ENCODE assay signal across 18 cellular contexts in genomic region chr6:16055852-16056251, GRCh38.
"Had no signal": no experiment of that assay in that cellular context is flagged by ENCODE, and none has a peak within 500 bp of the region (broad histone marks: within the 10 kb centered on the region; RNA-seq: fewer than 3 reads in every experiment).

No MANE protein-coding gene starts in this region.

- H3K27me3 ChIP-seq: cardiac muscle cell, esophagus squamous epithelium, heart left ventricle, suprapubic skin, upper lobe of left lung had no signal

- H3K27me3 Mint-ChIP-seq: activated naive CD8-positive, alpha-beta T cell treated with anti-CD3 and anti-CD28 coated beads, Interleukin-2, amount 50 U/mL, for 24 hours had no signal

- H3K4me3 ChIP-seq: cardiac muscle cell, esophagus squamous epithelium, heart left ventricle, left ventricle myocardium inferior, suprapubic skin, upper lobe of left lung had no signal

- H3K27ac Mint-ChIP-seq: activated naive CD8-positive, alpha-beta T cell treated with anti-CD3 and anti-CD28 coated beads, Interleukin-2, amount 50 U/mL, for 24 hours; memory B cell had no signal

- H3K36me3 Mint-ChIP-seq: memory B cell had no signal

- H3K9me3 Mint-ChIP-seq: activated naive CD8-positive, alpha-beta T cell treated with anti-CD3 and anti-CD28 coated beads, Interleukin-2, amount 50 U/mL, for 24 hours; memory B cell; nephron had no signal

- H3K9me3 ChIP-seq: esophagus squamous epithelium, heart left ventricle, left ventricle myocardium inferior, suprapubic skin, upper lobe of left lung had no signal

- FAIRE-seq: kidney had no signal

- ATAC-seq: activated naive CD8-positive, alpha-beta T cell treated with anti-CD3 and anti-CD28 coated beads, Interleukin-2, amount 50 U/mL, for 24 hours; heart left ventricle; stimulated activated naive CD8-positive, alpha-beta T cell treated with anti-CD3 and anti-CD28 coated beads, Interleukin-15, Interleukin-2, amounts not matched to agents 100 U/mL and 50 U/mL, for 24 hours had no signal

- H3K27ac ChIP-seq: cardiac muscle cell, esophagus squamous epithelium, heart left ventricle, left ventricle myocardium inferior, suprapubic skin, upper lobe of left lung, VCaP had no signal

- H3K4me3 Mint-ChIP-seq: activated naive CD8-positive, alpha-beta T cell treated with anti-CD3 and anti-CD28 coated beads, Interleukin-2, amount 50 U/mL, for 24 hours; memory B cell; nephron had no signal

- DNase-seq: activated CD4-positive, alpha-beta T cell treated with anti-CD3 and anti-CD28 coated beads for 48 hours; activated naive CD4-positive, alpha-beta T cell treated with Interleukin-2 at 50 U/mL for 16 hours; activated naive CD8-positive, alpha-beta T cell treated with anti-CD3 and anti-CD28 coated beads, Interleukin-2, amount 50 U/mL, for 24 hours; esophagus squamous epithelium; foreskin melanocyte; heart left ventricle; kidney; left ventricle myocardium inferior; stimulated activated CD4-positive, alpha-beta T cell treated with anti-CD3 and anti-CD28 coated beads, Interleukin-4, amount 100 ng/mL, for 1 hour; stimulated activated CD8-positive, alpha-beta memory T cell treated with anti-CD3 and anti-CD28 coated beads, Interleukin-4, amount 100 ng/mL, for 48 hours; stimulated activated naive CD8-positive, alpha-beta T cell treated with anti-CD3 and anti-CD28 coated beads, Interleukin-15, Interleukin-2, amounts not matched to agents 100 U/mL and 50 U/mL, for 24 hours; T1000; upper lobe of left lung had no signal

- H3K36me3 ChIP-seq: cardiac muscle cell, esophagus squamous epithelium, heart left ventricle, left ventricle myocardium inferior, suprapubic skin, upper lobe of left lung had no signal

- H3K4me1 Mint-ChIP-seq: activated naive CD8-positive, alpha-beta T cell treated with anti-CD3 and anti-CD28 coated beads, Interleukin-2, amount 50 U/mL, for 24 hours had no signal

- H3K4me1 ChIP-seq: esophagus squamous epithelium, heart left ventricle, left ventricle myocardium inferior, suprapubic skin, upper lobe of left lung had no signal
